Comparison of ENCODE assay signal across 1 cellular context in genomic region chr3:197260491-197261163, GRCh38.
TF ChIP-seq lines count a peak whose summit lies in the region.

No MANE protein-coding gene starts in this region.

TF ChIP-seq in IMR-90, 13 proteins besides CTCF, POLR2A, EP300 and RAD21:
- TF ChIP-seq FOS (IDR thresholded peaks at IDR 0.05; ENCODE audit: low read depth, low read length), result no peak
- TF ChIP-seq MAFK (IDR thresholded peaks at IDR 0.05; ENCODE audit: low read depth, low read length), result no peak
- TF ChIP-seq ELK1 (IDR thresholded peaks at IDR 0.05; ENCODE audit: borderline replicate concordance, low read depth, low read length), result no peak
- no peak for TF ChIP-seq MAZ (IDR thresholded peaks at IDR 0.05; ENCODE audit: borderline replicate concordance, low read depth, low read length)
